8 cellular contexts compared by ENCODE assay signal in genomic region chr1:109399326-109399957, GRCh38. TPM values are rescaled to one million over a fixed set of nuclear protein-coding genes. Genes with fewer than 3 reads are reported as not detected.
DNase-seq lines count a peak whose midpoint lies in the region; ATAC-seq and TF ChIP-seq lines count a peak whose summit lies in the region.

No MANE protein-coding gene starts in this region.

- no peaks in the 10 kb centered on the region for H3K36me3 Mint-ChIP-seq in naive B cell

- H3K4me3 ChIP-seq in epithelial cell of esophagus (ENCODE audit: low read length), result no peak overlapping the region

- H3K4me1 Mint-ChIP-seq in naive B cell, result peaks cover 13 to 23% (median 21%) of the 10 kb centered on the region in 3 donors

- peak overlapping the region in 4 of 8 donors; percentile 46 to 73 (median 59) for H3K4me3 Mint-ChIP-seq in naive B cell

- peaks cover 0 to 2% (median 0%) of the 10 kb centered on the region in 7 donors for H3K9me3 Mint-ChIP-seq in naive B cell

- H3K27ac Mint-ChIP-seq in naive B cell, result no peak overlapping the region

- peak; percentile 43 for TF ChIP-seq CTCF in epithelial cell of esophagus (IDR thresholded peaks at IDR 0.05; ENCODE audit: insufficient read depth, low read depth, low read length, missing control alignments)

- ATAC-seq in Right ventricle myocardium superior (ENCODE audit: poor library complexity), result peak; percentile 34
- ATAC-seq in Right ventricle myocardium inferior, result no peak
- ATAC-seq in naive B cell (ENCODE audit: low read depth in 2 of 2), result peak; percentile 40 to 44
- no peak for ATAC-seq in HG03378 (IDR thresholded peaks at IDR 0.05; ENCODE audit: unreplicated experiment)
- no peak for ATAC-seq in GM21515 (IDR thresholded peaks at IDR 0.05; ENCODE audit: unreplicated experiment)

- H3K27me3 Mint-ChIP-seq in naive B cell, result peaks cover 22 to 39% (median 32%) of the 10 kb centered on the region in 3 donors

- no peak for DNase-seq in Right ventricle myocardium superior
- no peak for DNase-seq in Right ventricle myocardium inferior (ENCODE audit: missing footprints)
- DNase-seq in NCI-H1105 treated with DMSO at 0.1 percent for 48 hours (lab: John Stamatoyannopoulos, UW), result peak; percentile 87
- peak; percentile 75 for DNase-seq in SK-N-DZ (ENCODE audit: low spot score)
- peak; percentile 70 for DNase-seq in epithelial cell of esophagus (ENCODE audit: low read depth)
- DNase-seq in naive B cell, result peak; percentile 53

- intact Hi-C loops in Right ventricle myocardium superior (cut with DNase I), result loop anchor here (2.0 to 5.0 kb wide), 2 partner anchors 47 to 123 kb away; no protein-coding TSS in a partner anchor
- intact Hi-C loops in Right ventricle myocardium inferior (cut with DNase I), result loop anchor here (1.0 to 5.0 kb wide), 3 partner anchors 47 to 136 kb away; no protein-coding TSS in a partner anchor

RNA-seq across cellular contexts. Expression of gene SORT1, which starts 1.7 kb away (rescaled TPM):
- total RNA-seq in Right ventricle myocardium superior (127 TPM), Right ventricle myocardium inferior (121 TPM)
- 17.5 and 19.3 TPM in 2 replicates for polyA plus RNA-seq in SK-N-DZ (2014; cell fraction: cytosol; rRNA removed)
- polyA plus RNA-seq in SK-N-DZ (2014; cell fraction: nucleus; rRNA removed), result 13.0 and 20.1 TPM in 2 replicates
- polyA plus RNA-seq in naive B cell (ENCODE audit: low read depth in 6 of 6), result 1 to 10 TPM in 1 of 6 donors, under 1 TPM in 3, not detected in 2; 0.16 to 1.3 (median 0.34) TPM

RNA-seq across cellular contexts. Expression of gene PSMA5, which starts 26.8 kb away (rescaled TPM):
- 56.8 TPM for total RNA-seq in Right ventricle myocardium superior
- 62.4 TPM for total RNA-seq in Right ventricle myocardium inferior
- 78.4 and 79.9 TPM in 2 replicates for polyA plus RNA-seq in SK-N-DZ (2014; cell fraction: cytosol; rRNA removed)
- 45.1 and 46.8 TPM in 2 replicates for polyA plus RNA-seq in SK-N-DZ (2014; cell fraction: nucleus; rRNA removed)
- polyA plus RNA-seq in naive B cell (ENCODE audit: low read depth in 6 of 6), result 10 to 100 TPM; 35.5 to 57.3 (median 51.0) TPM

Comparison
In these comparisons a context has a peak if more than half of its experiments do, and no peak if none do; other contexts are left out.
1. ATAC-seq: peak in Right ventricle myocardium superior (single experiment) and naive B cell (2 of 2); none in Right ventricle myocardium inferior (single experiment), HG03378 (single experiment) and GM21515 (single experiment).
2. DNase-seq: peak in NCI-H1105 treated with DMSO at 0.1 percent for 48 hours (single experiment), SK-N-DZ (single experiment), epithelial cell of esophagus (single experiment) and naive B cell (single experiment); none in Right ventricle myocardium superior (single experiment) and Right ventricle myocardium inferior (single experiment).